ENCODE assay signal across 17 cellular contexts in the genomic region with DNA sequence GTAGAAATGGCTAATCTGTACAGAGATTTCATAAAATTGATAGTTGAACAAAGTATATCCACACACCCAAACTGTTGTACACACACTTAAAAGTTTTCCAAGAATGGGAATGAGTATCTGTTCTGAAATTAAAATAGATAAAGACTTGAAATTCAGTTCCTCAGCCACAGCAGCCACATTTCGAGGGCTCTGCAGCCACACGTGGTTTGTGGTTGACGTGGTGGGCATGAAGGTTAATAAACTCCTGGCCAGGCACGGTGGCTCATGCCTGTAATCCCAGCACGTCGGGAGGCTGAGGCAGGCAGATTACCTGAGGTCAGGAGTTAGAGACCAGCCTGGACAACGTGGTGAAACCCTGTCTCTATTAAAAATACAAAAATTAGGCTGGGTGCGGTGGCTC. TPM values are rescaled to one million over a fixed set of nuclear protein-coding genes. Genes with fewer than 3 reads are reported as not detected.
"Had no signal": no experiment of that assay in that cellular context is flagged by ENCODE, and none has a peak within 500 bp of the region (broad histone marks: within the 10 kb centered on the region; RNA-seq: fewer than 3 reads in every experiment).

No MANE protein-coding gene starts in this region.

- H3K4me1 ChIP-seq: colonic mucosa, parathyroid adenoma had no signal

- H3K27me3 Mint-ChIP-seq: stimulated activated naive B cell treated with anti-CD40 and anti-IgM and Interleukin-4, amounts not matched to agents 10 μg/mL and 1 μg/mL and 100 μg/mL, for 72 hours; T-cell; type B pancreatic cell had no signal

- H3K4me3 Mint-ChIP-seq: activated T-helper 1 cell treated with anti-CD3 and anti-CD28 coated beads, Interleukin-12 subunit alpha, Interleukin-12 subunit beta, Interleukin-2, Interleukin-4 antibody, amounts not matched to agents 30 ng/mL and 10 ng/mL and 1 ng/mL, durations not matched to agents 14 hours and 24 hours and 36 hours; stimulated activated naive B cell treated with anti-CD40 and anti-IgM and Interleukin-4, amounts not matched to agents 10 μg/mL and 1 μg/mL and 100 μg/mL, for 72 hours; type B pancreatic cell had no signal

- FAIRE-seq: frontal cortex, small intestine had no signal

- H3K27ac Mint-ChIP-seq: activated T-helper 1 cell treated with anti-CD3 and anti-CD28 coated beads, Interleukin-12 subunit alpha, Interleukin-12 subunit beta, Interleukin-2, Interleukin-4 antibody, amounts not matched to agents 30 ng/mL and 10 ng/mL and 1 ng/mL, durations not matched to agents 14 hours and 24 hours and 36 hours had no signal

- H3K79me2 ChIP-seq: parathyroid adenoma had no signal

- H3K36me3 ChIP-seq: colonic mucosa, right atrium auricular region had no signal

- H3K9me3 Mint-ChIP-seq: activated T-helper 1 cell treated with anti-CD3 and anti-CD28 coated beads, Interleukin-12 subunit alpha, Interleukin-12 subunit beta, Interleukin-2, Interleukin-4 antibody, amounts not matched to agents 30 ng/mL and 10 ng/mL and 1 ng/mL, durations not matched to agents 14 hours and 24 hours and 36 hours; stimulated activated naive B cell treated with anti-CD40 and anti-IgM and Interleukin-4, amounts not matched to agents 10 μg/mL and 1 μg/mL and 100 μg/mL, for 72 hours; T-cell; type B pancreatic cell had no signal

- H3K9ac ChIP-seq: parathyroid adenoma had no signal

- H3K27ac ChIP-seq: colonic mucosa, parathyroid adenoma, right atrium auricular region had no signal

- H3K4me3 ChIP-seq: colonic mucosa, right atrium auricular region had no signal

- DNase-seq: activated CD4-positive, alpha-beta T cell treated with anti-CD3 and anti-CD28 coated beads for 4 hours; activated naive CD4-positive, alpha-beta T cell treated with Interleukin-2 at 50 U/mL for 16 hours; colonic mucosa; kidney glomerular epithelial cell; small intestine; stimulated activated naive B cell treated with anti-CD40 and anti-IgM and Interleukin-4, amounts not matched to agents 10 μg/mL and 1 μg/mL and 100 μg/mL, for 72 hours; substantia nigra; T-cell had no signal

- ATAC-seq: stimulated activated naive B cell treated with anti-CD40 and anti-IgM and Interleukin-4, amounts not matched to agents 10 μg/mL and 1 μg/mL and 100 μg/mL, for 72 hours; T-cell had no signal

- H3K36me3 Mint-ChIP-seq: T-cell, type B pancreatic cell had no signal

- H3K9me3 ChIP-seq: colonic mucosa, right atrium auricular region had no signal

- H2AFZ ChIP-seq: parathyroid adenoma had no signal

- H3K27me3 ChIP-seq: colonic mucosa, right atrium auricular region had no signal

RNA-seq across cellular contexts. Expression of gene CRYBB1, which starts 51.9 kb away (rescaled TPM):
- total RNA-seq: activated T-helper 1 cell treated with anti-CD3 and anti-CD28 coated beads, Interleukin-12 subunit alpha, Interleukin-12 subunit beta, Interleukin-2, Interleukin-4 antibody, amounts not matched to agents 30 ng/mL and 10 ng/mL and 1 ng/mL, durations not matched to agents 14 hours and 24 hours and 36 hours; fibroblast of lung; T-cell had no signal
- polyA plus RNA-seq: fibroblast of lung had no signal

RNA-seq across cellular contexts. Expression of gene CRYBA4, which starts 55.9 kb away (rescaled TPM):
- total RNA-seq: activated T-helper 1 cell treated with anti-CD3 and anti-CD28 coated beads, Interleukin-12 subunit alpha, Interleukin-12 subunit beta, Interleukin-2, Interleukin-4 antibody, amounts not matched to agents 30 ng/mL and 10 ng/mL and 1 ng/mL, durations not matched to agents 14 hours and 24 hours and 36 hours; cardiac septum; fibroblast of lung; frontal cortex; lower leg skin; right atrium auricular region; T-cell had no signal
- polyA plus RNA-seq: adipose tissue, fibroblast of lung had no signal
